ENCODE assay signal across 27 cellular contexts in the genomic region with DNA sequence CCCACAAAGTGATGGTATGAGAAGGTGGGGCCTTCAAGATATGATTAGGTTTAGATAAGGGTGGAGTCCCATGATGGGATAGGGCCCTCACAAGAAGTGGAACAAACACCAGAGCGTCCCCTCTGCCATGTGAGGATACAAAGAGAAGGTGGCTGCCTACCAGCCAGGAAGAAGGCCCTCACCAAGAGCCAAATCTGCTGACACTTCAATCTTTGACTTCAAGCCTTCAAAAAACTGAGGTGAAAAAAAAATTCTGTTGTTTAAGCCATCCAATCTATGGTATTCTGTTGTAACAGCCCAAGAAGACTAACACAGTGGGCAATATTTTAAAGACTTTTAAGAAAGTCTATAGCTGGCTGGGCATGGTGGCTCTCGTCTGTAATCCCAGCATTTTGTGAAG.
"Had no signal": no experiment of that assay in that cellular context is flagged by ENCODE, and none has a peak within 500 bp of the region (broad histone marks: within the 10 kb centered on the region; RNA-seq: fewer than 3 reads in every experiment).

No MANE protein-coding gene starts in this region.

- H3K4me3 ChIP-seq: stomach, suprapubic skin, testis, thoracic aorta, thyroid gland, tibial artery, tibial nerve, transverse colon, upper lobe of left lung, upper lobe of right lung, uterus, vagina had no signal

- DNase-seq: stimulated activated CD4-positive, alpha-beta T cell treated with anti-CD3 and anti-CD28 coated beads, Interleukin-2, amount 100 ng/mL, for 48 hours; stimulated activated CD4-positive, alpha-beta T cell treated with anti-CD3 and anti-CD28 coated beads, Interleukin-4, amount 100 ng/mL, for 1 hour; stimulated activated CD4-positive, alpha-beta T cell treated with anti-CD3 and anti-CD28 coated beads, Interleukin-4, amount 100 ng/mL, for 24 hours; stimulated activated CD4-positive, alpha-beta T cell treated with anti-CD3 and anti-CD28 coated beads, Interleukin-4, amount 100 ng/mL, for 4 hours; stimulated activated CD8-positive, alpha-beta memory T cell treated with anti-CD3 and anti-CD28 coated beads, Interleukin-4, amount 100 ng/mL, for 48 hours; stimulated activated naive B cell treated with anti-CD40 and anti-IgM and Interleukin-4, amounts not matched to agents 10 μg/mL and 1 μg/mL and 100 μg/mL, for 72 hours; stimulated activated naive CD4-positive, alpha-beta T cell; stimulated activated naive CD4-positive, alpha-beta T cell treated with Interleukin-2 at 50 U/mL for 16 hours; stimulated activated naive CD8-positive, alpha-beta T cell treated with anti-CD3 and anti-CD28 coated beads, Interleukin-15, amount 100 ng/mL, for 72 hours; stimulated activated naive CD8-positive, alpha-beta T cell treated with anti-CD3 and anti-CD28 coated beads, Interleukin-15, Interleukin-2, amounts not matched to agents 100 U/mL and 50 U/mL, for 24 hours; stomach; substantia nigra; testis; thyroid gland; tibial artery; transverse colon; trophoblast cell; upper lobe of left lung; upper lobe of right lung; uterus had no signal

- H3K27me3 ChIP-seq: stomach, suprapubic skin, testis, thyroid gland, tibial artery, tibial nerve, transverse colon, upper lobe of left lung, upper lobe of right lung, uterus, vagina had no signal

- FAIRE-seq: urothelium cell line had no signal

- H3K36me3 ChIP-seq: stomach, suprapubic skin, thoracic aorta, thyroid gland, tibial artery, tibial nerve, transverse colon, upper lobe of left lung, upper lobe of right lung, uterus, vagina had no signal

- ATAC-seq: stimulated activated effector memory CD8-positive, alpha-beta T cell treated with anti-CD3 and anti-CD28 coated beads, Interleukin-12 subunit alpha, Interleukin-12 subunit beta, amount 100 ng/mL, for 72 hours; stimulated activated memory B cell treated with anti-CD40 and anti-IgM and Interleukin-4, amounts not matched to agents 10 μg/mL and 1 μg/mL and 100 μg/mL, for 72 hours; stimulated activated naive B cell treated with anti-CD40 and anti-IgM and Interleukin-4, amounts not matched to agents 10 μg/mL and 1 μg/mL and 100 μg/mL, for 72 hours; stimulated activated naive CD8-positive, alpha-beta T cell treated with anti-CD3 and anti-CD28 coated beads, Interleukin-15, amount 100 ng/mL, for 72 hours; stimulated activated naive CD8-positive, alpha-beta T cell treated with anti-CD3 and anti-CD28 coated beads, Interleukin-15, Interleukin-2, amounts not matched to agents 100 U/mL and 50 U/mL, for 24 hours; upper lobe of right lung had no signal

- H3K4me1 ChIP-seq: stomach, suprapubic skin, testis, thyroid gland, tibial artery, tibial nerve, transverse colon, upper lobe of left lung, upper lobe of right lung, uterus, vagina had no signal

- H3K9me3 ChIP-seq: stomach, suprapubic skin, testis, thoracic aorta, thyroid gland, tibial artery, tibial nerve, transverse colon, upper lobe of left lung, upper lobe of right lung, uterus, vagina had no signal

- H3K27ac ChIP-seq: stomach, suprapubic skin, testis, thoracic aorta, thyroid gland, tibial artery, tibial nerve, transverse colon, upper lobe of left lung, upper lobe of right lung, uterus, vagina had no signal
